Comparison of ENCODE assay signal across 27 cellular contexts in the genomic region with DNA sequence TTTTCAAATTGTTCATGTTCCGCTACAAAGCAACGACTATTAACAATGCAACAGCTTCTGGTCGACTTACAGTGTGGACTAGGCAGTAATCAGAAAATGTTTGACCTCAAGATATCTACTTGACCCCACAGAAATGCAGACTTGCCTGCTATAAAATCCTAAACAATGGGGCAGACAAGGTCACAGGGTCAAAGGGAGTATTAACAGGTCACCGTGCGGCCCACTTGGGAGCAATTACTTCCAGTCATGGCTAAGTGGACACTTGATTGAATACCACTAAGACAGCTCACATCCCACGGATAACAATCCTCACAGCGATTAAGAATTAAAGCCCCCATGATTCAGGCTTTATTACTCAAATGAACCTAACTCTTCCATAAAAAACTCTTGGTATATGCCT.
"Had no signal": no experiment of that assay in that cellular context is flagged by ENCODE, and none has a peak within 500 bp of the region (broad histone marks: within the 10 kb centered on the region; RNA-seq: fewer than 3 reads in every experiment).

No MANE protein-coding gene starts in this region.

- H3K9me3 ChIP-seq: colonic mucosa, gastroesophageal sphincter, heart left ventricle, lower lobe of right lung, thoracic aorta, vagina had no signal

- H3K9ac ChIP-seq: neural progenitor cell had no signal

- FAIRE-seq: TTC549 had no signal

- H3K27me3 ChIP-seq: brain microvascular endothelial cell, colonic mucosa, gastroesophageal sphincter, heart left ventricle, neural progenitor cell, vagina had no signal

- H3K4me3 ChIP-seq: colonic mucosa, gastroesophageal sphincter, heart left ventricle, lower lobe of right lung, neural progenitor cell, skin epidermis, thoracic aorta, vagina had no signal

- H3K4me2 ChIP-seq: neural progenitor cell had no signal

- H3K27ac ChIP-seq: brain microvascular endothelial cell, colonic mucosa, epithelial cell of prostate, gastroesophageal sphincter, heart left ventricle, lower lobe of right lung, neural progenitor cell, thoracic aorta, vagina had no signal

- H3K4me1 ChIP-seq: colonic mucosa, neural progenitor cell, vagina had no signal

- H2AFZ ChIP-seq: neural progenitor cell had no signal

- H3K36me3 ChIP-seq: brain microvascular endothelial cell, colonic mucosa, gastroesophageal sphincter, heart left ventricle, lower lobe of right lung, neural progenitor cell, thoracic aorta, vagina had no signal

- DNase-seq: activated CD4-positive, alpha-beta T cell treated with anti-CD3 and anti-CD28 coated beads for 1 hour; activated CD4-positive, alpha-beta T cell treated with anti-CD3 and anti-CD28 coated beads, Interleukin-2, amount 50 U/mL, for 1 hour; activated CD8-positive, alpha-beta T cell treated with anti-CD3 and anti-CD28 coated beads, Interleukin-2, amount 10 ng/mL, durations not matched to agents 7 days and 5 days; activated T-cell treated with anti-CD3 and anti-CD28 coated beads, Interleukin-2, amount 50 U/mL, for 1 hour; aorta; brain microvascular endothelial cell; colonic mucosa; endodermal cell; heart left ventricle; islet precursor cell; left colon; lower lobe of right lung; naive thymus-derived CD4-positive, alpha-beta T cell; right cardiac atrium; stimulated activated CD4-positive, alpha-beta T cell treated with anti-CD3 and anti-CD28 coated beads, Interleukin-2, amount 100 ng/mL, for 48 hours; stimulated activated CD8-positive, alpha-beta memory T cell treated with anti-CD3 and anti-CD28 coated beads, Interleukin-4, amount 100 ng/mL, for 48 hours; stimulated activated naive B cell treated with anti-CD40 and anti-IgM and Interleukin-4, amounts not matched to agents 10 μg/mL and 1 μg/mL and 100 μg/mL, for 72 hours; T-helper 1 cell had no signal

- ATAC-seq: activated CD8-positive, alpha-beta T cell treated with anti-CD3 and anti-CD28 coated beads, Interleukin-2, amount 10 ng/mL, durations not matched to agents 7 days and 5 days; activated naive CD4-positive, alpha-beta T cell treated with anti-CD3 and anti-CD28 coated beads, Interleukin-2, amount 50 U/mL, for 72 hours; activated T-helper 17 cell treated with anti-CD3 and anti-CD28 coated beads, Interleukin-2, amount 50 U/mL, for 72 hours; gastroesophageal sphincter; heart left ventricle; left colon; naive thymus-derived CD4-positive, alpha-beta T cell; stimulated activated naive B cell treated with anti-CD40 and anti-IgM and Interleukin-4, amounts not matched to agents 10 μg/mL and 1 μg/mL and 100 μg/mL, for 72 hours had no signal
